In the genomic region with DNA sequence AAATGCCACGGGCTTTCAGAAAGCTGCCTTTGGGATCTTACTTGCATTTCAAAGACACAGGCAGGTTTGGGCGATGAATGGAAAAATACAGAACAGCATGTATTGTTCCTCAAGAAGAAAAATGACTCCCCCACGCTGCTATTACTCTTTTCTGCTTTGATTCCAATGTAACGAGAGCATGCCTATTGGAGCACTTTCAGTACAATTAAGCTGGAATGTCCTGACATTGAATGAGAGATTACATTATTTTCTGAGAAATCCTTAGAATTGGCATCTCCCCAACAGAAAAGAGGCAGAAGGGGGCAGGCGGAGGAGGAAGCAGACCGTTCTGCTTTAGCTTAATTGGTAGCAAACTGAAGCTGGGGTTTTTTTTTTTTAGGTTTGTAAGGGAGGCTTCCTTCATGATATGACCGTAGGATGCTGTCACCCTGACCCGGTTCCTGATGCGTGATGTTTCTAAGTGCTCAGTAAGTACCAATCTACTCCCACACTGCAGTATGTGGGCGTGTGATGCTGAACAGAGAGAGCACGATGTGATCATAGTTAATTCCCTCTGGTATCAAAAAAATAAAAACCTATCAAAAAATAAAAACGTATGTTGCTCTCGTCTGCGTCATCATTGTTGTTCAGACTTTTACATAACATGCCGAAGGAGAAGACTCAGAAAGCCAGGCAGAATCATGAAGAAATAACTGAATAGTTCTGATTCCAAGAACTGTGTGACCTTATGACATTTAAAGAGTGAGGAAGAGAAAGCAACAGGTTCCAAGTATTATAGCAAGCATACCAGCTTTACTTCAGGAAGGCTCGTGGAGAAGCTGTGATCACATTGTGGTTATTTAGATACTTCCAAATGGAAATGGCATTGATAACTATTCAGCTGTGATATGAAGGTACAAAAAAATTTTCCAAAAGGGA, we compare ENCODE assay signal across 13 cellular contexts. TPM values are rescaled to one million over a fixed set of nuclear protein-coding genes. Genes with fewer than 3 reads are reported as not detected.
DNase-seq lines count a peak whose midpoint lies in the region; ATAC-seq, FAIRE-seq and TF ChIP-seq lines count a peak whose summit lies in the region.
"Had no signal": no experiment of that assay in that cellular context is flagged by ENCODE, and none has a peak within 500 bp of the region (broad histone marks: within the 10 kb centered on the region; RNA-seq: fewer than 3 reads in every experiment).

No MANE protein-coding gene starts in this region.

- H3K4me1 ChIP-seq in body of pancreas (peaks cover 32% of the 10 kb centered on the region), hepatocyte (ENCODE audit: insufficient read depth) (no peaks in the 10 kb centered on the region), vagina (peaks cover 11% of the 10 kb centered on the region), small intestine (ENCODE audit: control insufficient read depth in 2 of 2, insufficient read depth in 1 of 2, low read depth in 1 of 2, low read length in 1 of 2) (peaks cover 0 to 2% of the 10 kb centered on the region in 2 donors)
- H3K4me1 ChIP-seq: psoas muscle had no signal

- no peak for FAIRE-seq in small intestine (lab: Jason Lieb, UNC)

- no peak for DNase-seq in activated CD4-positive, alpha-beta T cell treated with anti-CD3 and anti-CD28 coated beads, Interleukin-2, amount 10 ng/mL, durations not matched to agents 24 days and 14 days
- DNase-seq in activated CD4-positive, alpha-beta T cell treated with anti-CD3 and anti-CD28 coated beads for 36 hours, result no peak
- DNase-seq in body of pancreas (peak in 2 of 4 donors; percentile 37 to 63), hepatocyte (ENCODE audit: low spot score) (no peak), vagina (ENCODE audit: extremely low spot score in 2 of 2) (peak; percentile 25 to 94), small intestine (no peak)
- DNase-seq in activated T-cell treated with anti-CD3 and anti-CD28 coated beads, Interleukin-2, amount 50 U/mL, for 1 hour, result no peak
- DNase-seq in stimulated activated CD4-positive, alpha-beta T cell treated with anti-CD3 and anti-CD28 coated beads, Interleukin-2, amount 100 ng/mL, for 24 hours, result no peak
- DNase-seq: activated gamma-delta T cell, GF-D8, NCI-H1105 treated with DMSO at 0.1 percent for 48 hours, psoas muscle, WERI-Rb-1 had no signal

- H3K79me2 ChIP-seq in hepatocyte, result no peaks in the 10 kb centered on the region

- POLR2A ChIA-PET in activated CD4-positive, alpha-beta T cell treated with anti-CD3 and anti-CD28 coated beads for 36 hours (lab: Charles Lee), result no interaction called here

- H3K4me3 ChIP-seq in body of pancreas (no peak overlapping the region), hepatocyte (no peak overlapping the region), vagina (no peak overlapping the region), small intestine (ENCODE audit: low read depth in 1 of 2, low read length in 2 of 2) (no peak overlapping the region)
- H3K4me3 ChIP-seq: psoas muscle had no signal

- no peaks in the 10 kb centered on the region for H3K27me3 ChIP-seq in body of pancreas
- H3K27me3 ChIP-seq in hepatocyte, result no peaks in the 10 kb centered on the region
- H3K27me3 ChIP-seq in vagina, result no peaks in the 10 kb centered on the region
- no peaks in the 10 kb centered on the region for H3K27me3 ChIP-seq in small intestine (ENCODE audit: control insufficient read depth in 2 of 2, insufficient read depth in 2 of 2, low read length in 2 of 2)

- peak overlapping the region; percentile 17 for H2AFZ ChIP-seq in hepatocyte

- H3K27ac Mint-ChIP-seq in activated CD4-positive, alpha-beta T cell treated with anti-CD3 and anti-CD28 coated beads, Interleukin-2, amount 10 ng/mL, durations not matched to agents 24 days and 14 days, result peak overlapping the region; percentile 3
- H3K27ac Mint-ChIP-seq in activated CD4-positive, alpha-beta T cell treated with anti-CD3 and anti-CD28 coated beads for 36 hours, result no peak overlapping the region

- H3K36me3 ChIP-seq in body of pancreas (replicated peaks in 1 of 2; ENCODE audit: insufficient read depth in 1 of 2, low read depth in 2 of 2) (no peaks in the 10 kb centered on the region), hepatocyte (replicated peaks; ENCODE audit: insufficient read depth, low read depth) (no peaks in the 10 kb centered on the region), vagina (peaks cover 0 to 4% of the 10 kb centered on the region in 2 donors), small intestine (ENCODE audit: control insufficient read depth in 2 of 2, insufficient read depth in 2 of 2, low read length in 2 of 2) (no peaks in the 10 kb centered on the region)
- H3K36me3 ChIP-seq: WERI-Rb-1 had no signal

- no peak for ATAC-seq in activated CD4-positive, alpha-beta T cell treated with anti-CD3 and anti-CD28 coated beads for 36 hours
- peak; percentile 57 for ATAC-seq in body of pancreas

- no peaks in the 10 kb centered on the region for H4K20me1 ChIP-seq in hepatocyte (ENCODE audit: insufficient read depth, poor library complexity, severe bottlenecking)

- CTCF ChIA-PET in activated CD4-positive, alpha-beta T cell treated with anti-CD3 and anti-CD28 coated beads for 36 hours (lab: Charles Lee), result interaction anchor here (0.5 to 1.2 kb wide), 2 partner anchors 100 to 736 kb away, joined by 4 read pairs; no protein-coding TSS in a partner anchor

- intact Hi-C loops in activated CD4-positive, alpha-beta T cell treated with anti-CD3 and anti-CD28 coated beads, Interleukin-2, amount 10 ng/mL, durations not matched to agents 24 days and 14 days (cut with micrococcal nuclease), result no loop called here
- intact Hi-C loops in activated CD4-positive, alpha-beta T cell treated with anti-CD3 and anti-CD28 coated beads for 36 hours (cut with DNase I, micrococcal nuclease), result no loop called here
- intact Hi-C loops in body of pancreas (cut with DNase I) (no loop called here), vagina (cut with DNase I) (no loop called here)

- no peak overlapping the region for H3K4me3 Mint-ChIP-seq in activated CD4-positive, alpha-beta T cell treated with anti-CD3 and anti-CD28 coated beads, Interleukin-2, amount 10 ng/mL, durations not matched to agents 24 days and 14 days
- H3K4me3 Mint-ChIP-seq in activated CD4-positive, alpha-beta T cell treated with anti-CD3 and anti-CD28 coated beads for 36 hours, result no peak overlapping the region

- H3K36me3 Mint-ChIP-seq in activated CD4-positive, alpha-beta T cell treated with anti-CD3 and anti-CD28 coated beads, Interleukin-2, amount 10 ng/mL, durations not matched to agents 24 days and 14 days (ENCODE audit: low read depth), result no peaks in the 10 kb centered on the region
- no peaks in the 10 kb centered on the region for H3K36me3 Mint-ChIP-seq in activated CD4-positive, alpha-beta T cell treated with anti-CD3 and anti-CD28 coated beads for 36 hours (ENCODE audit: low read depth)

- H3K9me3 ChIP-seq in body of pancreas (no peaks in the 10 kb centered on the region), hepatocyte (ENCODE audit: low read depth) (no peaks in the 10 kb centered on the region), vagina (no peaks in the 10 kb centered on the region), small intestine (ENCODE audit: control insufficient read depth, low read depth) (no peaks in the 10 kb centered on the region)
- H3K9me3 ChIP-seq: psoas muscle had no signal

- H3K27ac ChIP-seq in body of pancreas (peak overlapping the region in 3 of 4 donors; percentile 23 to 65 (median 48)), hepatocyte (peak overlapping the region; percentile 31), vagina (peak overlapping the region; percentile 70), small intestine (ENCODE audit: low read depth in 1 of 2, low read length in 1 of 2) (no peak overlapping the region)
- H3K27ac ChIP-seq: psoas muscle, WERI-Rb-1 had no signal

- WGBS in body of pancreas, 2 donors, result 61 to 64% methylated on average over 16 of the region's 16 CpGs
- 63% methylated on average over 16 of the region's 16 CpGs for WGBS in hepatocyte (ENCODE audit: low lambda C conversion rate, missing lambda C conversion rate)
- 58 to 85% (median 73%) methylated on average over 16 of the region's 16 CpGs for WGBS in small intestine, 3 donors

- peaks cover 23% of the 10 kb centered on the region for H3K27me3 Mint-ChIP-seq in activated CD4-positive, alpha-beta T cell treated with anti-CD3 and anti-CD28 coated beads, Interleukin-2, amount 10 ng/mL, durations not matched to agents 24 days and 14 days
- H3K27me3 Mint-ChIP-seq in activated CD4-positive, alpha-beta T cell treated with anti-CD3 and anti-CD28 coated beads for 36 hours, result peaks cover 13% of the 10 kb centered on the region

- TF ChIP-seq CTCF in body of pancreas (IDR thresholded peaks at IDR 0.05), result no peak
- TF ChIP-seq CTCF in hepatocyte (IDR thresholded peaks at IDR 0.05; ENCODE audit: poor library complexity), result no peak
- TF ChIP-seq CTCF in vagina (IDR thresholded peaks at IDR 0.05), result no peak

- H3K9me2 ChIP-seq in hepatocyte (replicated peaks; ENCODE audit: insufficient read depth), result no peaks in the 10 kb centered on the region

- peak overlapping the region; percentile 35 for H3K4me2 ChIP-seq in hepatocyte

- no peaks in the 10 kb centered on the region for H3K9me3 Mint-ChIP-seq in activated CD4-positive, alpha-beta T cell treated with anti-CD3 and anti-CD28 coated beads, Interleukin-2, amount 10 ng/mL, durations not matched to agents 24 days and 14 days
- H3K9me3 Mint-ChIP-seq in activated CD4-positive, alpha-beta T cell treated with anti-CD3 and anti-CD28 coated beads for 36 hours (ENCODE audit: low read depth), result no peaks in the 10 kb centered on the region

- TF ChIP-seq POLR2A in body of pancreas (IDR thresholded peaks at IDR 0.05), result no peak
- no peak for TF ChIP-seq POLR2A in vagina (IDR thresholded peaks at IDR 0.05)

- H3K4me1 Mint-ChIP-seq in activated CD4-positive, alpha-beta T cell treated with anti-CD3 and anti-CD28 coated beads, Interleukin-2, amount 10 ng/mL, durations not matched to agents 24 days and 14 days, result peaks cover 31% of the 10 kb centered on the region
- no peaks in the 10 kb centered on the region for H3K4me1 Mint-ChIP-seq in activated CD4-positive, alpha-beta T cell treated with anti-CD3 and anti-CD28 coated beads for 36 hours

RNA-seq across cellular contexts. Expression of gene LONRF2, which starts 40.5 kb away (rescaled TPM):
- 0.23 and 0.28 TPM in 2 replicates for total RNA-seq in activated CD4-positive, alpha-beta T cell treated with anti-CD3 and anti-CD28 coated beads, Interleukin-2, amount 10 ng/mL, durations not matched to agents 24 days and 14 days
- total RNA-seq in activated CD4-positive, alpha-beta T cell treated with anti-CD3 and anti-CD28 coated beads for 36 hours, result under 1 TPM; 0.02 to 0.04 TPM
- total RNA-seq in body of pancreas (10 to 100 TPM; 12.5 to 14.2 TPM), hepatocyte (1.4 and 1.9 TPM in 2 replicates), vagina (9.6 TPM)
- polyA plus RNA-seq in hepatocyte (0.69 and 1.6 TPM in 2 replicates), small intestine (1 to 10 TPM in 1 of 3 donors, under 1 TPM in 1, not detected in 1; under 0.01 to 1.5 TPM)

Comparison
In these comparisons a context has a peak if more than half of its experiments do, and no peak if none do; other contexts are left out.
1. DNase-seq: peak in vagina (2 of 2); none in activated CD4-positive, alpha-beta T cell treated with anti-CD3 and anti-CD28 coated beads, Interleukin-2, amount 10 ng/mL, durations not matched to agents 24 days and 14 days (single experiment), activated CD4-positive, alpha-beta T cell treated with anti-CD3 and anti-CD28 coated beads for 36 hours (single experiment), hepatocyte (single experiment), activated T-cell treated with anti-CD3 and anti-CD28 coated beads, Interleukin-2, amount 50 U/mL, for 1 hour (single experiment), small intestine (single experiment) and stimulated activated CD4-positive, alpha-beta T cell treated with anti-CD3 and anti-CD28 coated beads, Interleukin-2, amount 100 ng/mL, for 24 hours (0 of 2).
2. H3K27ac ChIP-seq: peak in body of pancreas (3 of 4), hepatocyte (single experiment) and vagina (single experiment); none in small intestine (0 of 2).